In genomic region chr18:76824754-76825153, GRCh38 we compare ENCODE assay signal across 11 cellular contexts. TPM values are rescaled to one million over a fixed set of nuclear protein-coding genes. Genes with fewer than 3 reads are reported as not detected.
DNase-seq lines count a peak whose midpoint lies in the region; ATAC-seq, FAIRE-seq and TF ChIP-seq lines count a peak whose summit lies in the region.
"Had no signal": no experiment of that assay in that cellular context is flagged by ENCODE, and none has a peak within 500 bp of the region (broad histone marks: within the 10 kb centered on the region; RNA-seq: fewer than 3 reads in every experiment).

No MANE protein-coding gene starts in this region.

- H3K27me3 ChIP-seq in keratinocyte (ENCODE audit: control insufficient read depth, extremely low read depth, insufficient read depth, low read length) (no peaks in the 10 kb centered on the region), thymus (ENCODE audit: control insufficient read depth, insufficient read depth) (no peaks in the 10 kb centered on the region)

- no peak for ATAC-seq in activated T-cell treated with anti-CD3 and anti-CD28 coated beads, Interleukin-2, amount 50 U/mL, for 4 hours
- ATAC-seq in GM19351 (IDR thresholded peaks at IDR 0.05; ENCODE audit: unreplicated experiment) = no peak
- ATAC-seq in HG03159 (IDR thresholded peaks at IDR 0.05; ENCODE audit: unreplicated experiment) = no peak

- H3K79me2 ChIP-seq in keratinocyte (ENCODE audit: control insufficient read depth, insufficient read depth, low read length) = peaks cover 68% of the 10 kb centered on the region

- H3K4me1 Mint-ChIP-seq in activated T-cell treated with anti-CD3 and anti-CD28 coated beads, Interleukin-2, amount 50 U/mL, for 4 hours (ENCODE audit: low read depth) = peaks cover 41% of the 10 kb centered on the region
- H3K4me1 Mint-ChIP-seq in activated CD4-positive, alpha-beta memory T cell treated with anti-CD3 and anti-CD28 coated beads for 36 hours (ENCODE audit: low read depth) = peaks cover 44% of the 10 kb centered on the region

- no peaks in the 10 kb centered on the region for H3K36me3 ChIP-seq in keratinocyte (ENCODE audit: control insufficient read depth in 2 of 2, extremely low read depth in 1 of 2, insufficient read depth in 2 of 2, low read length in 2 of 2)
- no peaks in the 10 kb centered on the region for H3K36me3 ChIP-seq in thymus (ENCODE audit: control insufficient read depth, insufficient read depth)

- H3K4me3 ChIP-seq in keratinocyte (ENCODE audit: control insufficient read depth in 2 of 3, extremely low read depth in 1 of 3, insufficient read depth in 2 of 3, low read depth in 1 of 3, low read length in 3 of 3) = no peak overlapping the region
- no peak overlapping the region for H3K4me3 ChIP-seq in thymus (ENCODE audit: low read length)

- peak overlapping the region; percentile 87 for H3K4me2 ChIP-seq in keratinocyte (ENCODE audit: control insufficient read depth, extremely low read depth, insufficient read depth, low read depth, low read length)

- H3K9me3 ChIP-seq in keratinocyte (ENCODE audit: control insufficient read depth, low read depth, low read length) (no peaks in the 10 kb centered on the region), thymus (ENCODE audit: control insufficient read depth) (no peaks in the 10 kb centered on the region)

- POLR2A ChIA-PET in activated CD4-positive, alpha-beta memory T cell treated with anti-CD3 and anti-CD28 coated beads for 36 hours (lab: Charles Lee) = no interaction called here

- WGBS in thymus = 94% methylated on average over 5 of the region's 5 CpGs

- H4K20me1 ChIP-seq in keratinocyte (ENCODE audit: control insufficient read depth, extremely low read depth, insufficient read depth, low read length) = no peaks in the 10 kb centered on the region

- no peaks in the 10 kb centered on the region for H3K9me1 ChIP-seq in keratinocyte (ENCODE audit: control insufficient read depth, extremely low read depth, insufficient read depth, low read length)

- TF ChIP-seq CTCF in keratinocyte (optimal IDR thresholded peaks at IDR 0.05 in 1 of 3, IDR thresholded peaks at IDR 0.05 in 1 of 3, conservative IDR thresholded peaks at IDR 0.05 in 1 of 3; ENCODE audit: extremely low read depth in 1 of 3, insufficient read depth in 2 of 3, low read length in 3 of 3) = no peak

- H3K9ac ChIP-seq in keratinocyte (ENCODE audit: control insufficient read depth, extremely low read depth, insufficient read depth, low read length) = no peak overlapping the region

- H3K27me3 Mint-ChIP-seq in activated T-cell treated with anti-CD3 and anti-CD28 coated beads, Interleukin-2, amount 50 U/mL, for 4 hours (ENCODE audit: low read depth) = no peaks in the 10 kb centered on the region
- no peaks in the 10 kb centered on the region for H3K27me3 Mint-ChIP-seq in activated CD4-positive, alpha-beta memory T cell treated with anti-CD3 and anti-CD28 coated beads for 36 hours

- no peaks in the 10 kb centered on the region for H3K36me3 Mint-ChIP-seq in activated T-cell treated with anti-CD3 and anti-CD28 coated beads, Interleukin-2, amount 50 U/mL, for 4 hours (ENCODE audit: insufficient read depth)
- peaks cover 6% of the 10 kb centered on the region for H3K36me3 Mint-ChIP-seq in activated CD4-positive, alpha-beta memory T cell treated with anti-CD3 and anti-CD28 coated beads for 36 hours

- H3K9me3 Mint-ChIP-seq in activated T-cell treated with anti-CD3 and anti-CD28 coated beads, Interleukin-2, amount 50 U/mL, for 4 hours = no peaks in the 10 kb centered on the region
- no peaks in the 10 kb centered on the region for H3K9me3 Mint-ChIP-seq in activated CD4-positive, alpha-beta memory T cell treated with anti-CD3 and anti-CD28 coated beads for 36 hours

- no peak overlapping the region for H2AFZ ChIP-seq in keratinocyte (ENCODE audit: control insufficient read depth, low read length)

- peak overlapping the region; percentile 20 for H3K27ac Mint-ChIP-seq in activated CD4-positive, alpha-beta memory T cell treated with anti-CD3 and anti-CD28 coated beads for 36 hours

- CTCF ChIA-PET in activated CD4-positive, alpha-beta memory T cell treated with anti-CD3 and anti-CD28 coated beads for 36 hours (lab: Charles Lee) = interaction anchor here (0.8 to 1.8 kb wide), 3 partner anchors 19 to 23 kb away, joined by 3 to 5 read pairs (median 4); no protein-coding TSS in a partner anchor

- no peak for DNase-seq in activated T-cell treated with anti-CD3 and anti-CD28 coated beads, Interleukin-2, amount 50 U/mL, for 4 hours
- no peak for DNase-seq in activated T-cell treated with anti-CD3 and anti-CD28 coated beads, Interleukin-2, amount 50 U/mL, for 1 hour
- no peak for DNase-seq in activated CD4-positive, alpha-beta memory T cell treated with anti-CD3 and anti-CD28 coated beads for 36 hours
- no peak for DNase-seq in keratinocyte (ENCODE audit: low read depth, low spot score)
- DNase-seq in AG08395 (ENCODE audit: low spot score) = no peak
- DNase-seq: activated naive CD4-positive, alpha-beta T cell treated with anti-CD3 and anti-CD28 coated beads, Interleukin-2, amount 50 U/mL, for 16 hours; GF-D8; NCI-H1105 treated with DMSO at 0.1 percent for 48 hours had no signal

- peaks cover 21% of the 10 kb centered on the region for H3K4me1 ChIP-seq in keratinocyte (ENCODE audit: control insufficient read depth, extremely low read depth, insufficient read depth, low read length)
- H3K4me1 ChIP-seq in thymus (ENCODE audit: control insufficient read depth, insufficient read depth, low read length) = peaks cover 15% of the 10 kb centered on the region

- dilution Hi-C loops in keratinocyte (cut with MboI; ENCODE audit: extremely low pct_ligation_motif_present, low sequenced_read_pairs) = no loop called here

- intact Hi-C loops in activated CD4-positive, alpha-beta memory T cell treated with anti-CD3 and anti-CD28 coated beads for 36 hours (cut with micrococcal nuclease) = loop anchor here (5.0 to 10.0 kb wide), 2 partner anchors 243 to 280 kb away; no protein-coding TSS in a partner anchor

- H3K27ac ChIP-seq in keratinocyte (ENCODE audit: control insufficient read depth, insufficient read depth, low read length) (no peak overlapping the region), thymus (ENCODE audit: low read depth) (peak overlapping the region; percentile 27)

- peak; percentile 9 for FAIRE-seq in keratinocyte (lab: Jason Lieb, UNC)

- H3K4me3 Mint-ChIP-seq in activated T-cell treated with anti-CD3 and anti-CD28 coated beads, Interleukin-2, amount 50 U/mL, for 4 hours = peak overlapping the region; percentile 46
- H3K4me3 Mint-ChIP-seq in activated CD4-positive, alpha-beta memory T cell treated with anti-CD3 and anti-CD28 coated beads for 36 hours = peak overlapping the region; percentile 43

RNA-seq across cellular contexts. Expression of gene ZNF236, which starts 2.4 kb away (rescaled TPM):
- 10 to 100 TPM; 13.9 to 16.6 (median 15.5) TPM for total RNA-seq in activated T-cell treated with anti-CD3 and anti-CD28 coated beads, Interleukin-2, amount 50 U/mL, for 4 hours
- total RNA-seq in activated CD4-positive, alpha-beta memory T cell treated with anti-CD3 and anti-CD28 coated beads for 36 hours = 10 to 100 TPM; 14.4 to 15.6 TPM
- 3.6 to 4.6 TPM (median 4.5 TPM) in 3 replicates for polyA plus RNA-seq in keratinocyte
- 6.1 TPM for polyA plus RNA-seq in keratinocyte (2011; ENCODE audit: low read depth)
- 2.1 and 2.3 TPM in 2 replicates for polyA plus RNA-seq in keratinocyte (2011; cell fraction: cytosol; rRNA removed)
- 10.7 and 14.4 TPM in 2 replicates for polyA plus RNA-seq in keratinocyte (2011; cell fraction: nucleus; rRNA removed)
- 2.1 and 3.4 TPM in 2 replicates for polyA plus RNA-seq in keratinocyte (2012; ENCODE audit: low replicate concordance)
- 15.4 to 30.8 TPM (median 25.0 TPM) in 3 replicates for polyA minus RNA-seq in keratinocyte
- 12.9 TPM for polyA minus RNA-seq in keratinocyte (2011; cell fraction: cytosol; rRNA and poly(A)+ RNA removed)
- 43.8 and 47.6 TPM in 2 replicates for polyA minus RNA-seq in keratinocyte (2011; cell fraction: nucleus; rRNA and poly(A)+ RNA removed)
- polyA plus RNA-seq in thymus = 4.0 TPM
